22 cellular contexts compared by ENCODE assay signal in genomic region chr13:95500136-95500718, GRCh38. TPM values are rescaled to one million over a fixed set of nuclear protein-coding genes. Genes with fewer than 3 reads are reported as not detected.
A peak's percentile ranks its signal among the peaks of the same experiment; 100 is the strongest.
DNase-seq lines count a peak whose midpoint lies in the region; ATAC-seq and TF ChIP-seq lines count a peak whose summit lies in the region.
"Had no signal": no experiment of that assay in that cellular context is flagged by ENCODE, and none has a peak within 500 bp of the region (broad histone marks: within the 10 kb centered on the region; RNA-seq: fewer than 3 reads in every experiment).

No MANE protein-coding gene starts in this region.

- H3F3A ChIP-seq in GM23338 (replicated peaks; ENCODE audit: low read depth) = no peaks in the 10 kb centered on the region

- peaks cover 10% of the 10 kb centered on the region; the same call in 1 of the 3 replicates for H3K36me3 Mint-ChIP-seq in GM23338 (ENCODE audit: low read depth)
- H3K36me3 Mint-ChIP-seq in activated T-helper 2 cell treated with anti-CD3 and anti-CD28 coated beads, Interferon-gamma antibody, Interleukin-2, Interleukin-4, amounts not matched to agents 10 μg/mL and 5 μg/mL and 100 μg/mL, durations not matched to agents 14 hours and 24 hours and 36 hours (ENCODE audit: low read depth) = no peaks in the 10 kb centered on the region

- H4K5ac ChIP-seq in mesendoderm (ENCODE audit: low read length) = no peak overlapping the region

- H2BK15ac ChIP-seq in mesendoderm (replicated peaks; ENCODE audit: low read depth) = no peak overlapping the region

- H3K27me3 ChIP-seq in GM23338 (ENCODE audit: insufficient read depth) (no peaks in the 10 kb centered on the region), NT2/D1 (ENCODE audit: insufficient read depth, insufficient read length) (no peaks in the 10 kb centered on the region), mesendoderm (ENCODE audit: insufficient read depth, low read length, poor library complexity) (no peaks in the 10 kb centered on the region)
- H3K27me3 ChIP-seq: SJCRH30 had no signal

- H2AFZ ChIP-seq in GM23338 = peak overlapping the region; percentile 0; the same call in 1 of the 2 replicates

- H3K4me2 ChIP-seq in GM23338 = 0 out of 2 replicates have a peak overlapping the region, but pooled peaks have one; percentile 17
- no peak overlapping the region for H3K4me2 ChIP-seq in mesendoderm (ENCODE audit: low read length)
- H3K4me2 ChIP-seq: A549 had no signal

- TF ChIP-seq CTCF in GM23338 (conservative IDR thresholded peaks at IDR 0.05; ENCODE audit: low read depth in 2 of 2) = no peak
- no peak for TF ChIP-seq CTCF in epithelial cell of esophagus (IDR thresholded peaks at IDR 0.05; ENCODE audit: insufficient read depth, low read depth, low read length, missing control alignments)

- H3K9me2 ChIP-seq in GM23338 (ENCODE audit: insufficient read depth) = no peaks in the 10 kb centered on the region

- no peak overlapping the region for H3K56ac ChIP-seq in mesendoderm (ENCODE audit: low read length)

- no peaks in the 10 kb centered on the region for H4K20me1 ChIP-seq in GM23338 (replicated peaks; ENCODE audit: insufficient read depth)

- H3K79me1 ChIP-seq in mesendoderm (ENCODE audit: low read length) = no peaks in the 10 kb centered on the region

- H3K4me3 ChIP-seq in GM23338 = no peak overlapping the region
- H3K4me3 ChIP-seq in NT2/D1 (ENCODE audit: insufficient read length, low read depth) = no peak overlapping the region
- H3K4me3 ChIP-seq in epithelial cell of esophagus (ENCODE audit: low read length) = no peak overlapping the region
- H3K4me3 ChIP-seq in mesendoderm (ENCODE audit: low read length) = no peak overlapping the region
- H3K4me3 ChIP-seq: A549, SJCRH30 had no signal

- H3K23ac ChIP-seq in mesendoderm (ENCODE audit: low read length) = no peak overlapping the region

- H3K4me3 Mint-ChIP-seq in GM23338 = no peak overlapping the region
- no peak overlapping the region for H3K4me3 Mint-ChIP-seq in activated T-helper 2 cell treated with anti-CD3 and anti-CD28 coated beads, Interferon-gamma antibody, Interleukin-2, Interleukin-4, amounts not matched to agents 10 μg/mL and 5 μg/mL and 100 μg/mL, durations not matched to agents 14 hours and 24 hours and 36 hours (ENCODE audit: low read depth)
- H3K4me3 Mint-ChIP-seq: CD4-positive, alpha-beta T cell had no signal

- H3K18ac ChIP-seq in mesendoderm (ENCODE audit: low read length) = no peak overlapping the region

- H3K4me1 Mint-ChIP-seq in GM23338 = peaks cover 12% of the 10 kb centered on the region
- H3K4me1 Mint-ChIP-seq in activated T-helper 2 cell treated with anti-CD3 and anti-CD28 coated beads, Interferon-gamma antibody, Interleukin-2, Interleukin-4, amounts not matched to agents 10 μg/mL and 5 μg/mL and 100 μg/mL, durations not matched to agents 14 hours and 24 hours and 36 hours (ENCODE audit: low read depth) = no peaks in the 10 kb centered on the region

- intact Hi-C loops in activated T-helper 2 cell treated with anti-CD3 and anti-CD28 coated beads, Interferon-gamma antibody, Interleukin-2, Interleukin-4, amounts not matched to agents 10 μg/mL and 5 μg/mL and 100 μg/mL, durations not matched to agents 14 hours and 24 hours and 36 hours (cut with micrococcal nuclease) = no loop called here

- WGBS in mesendoderm (ENCODE audit: extremely low coverage, insufficient coverage, low lambda C conversion rate) = no CpG with 5 or more reads among the region's 5 CpGs

- ATAC-seq in GM23338 (peak; percentile 85), HG03354 (IDR thresholded peaks at IDR 0.05; ENCODE audit: poor library complexity, severe bottlenecking, unreplicated experiment) (no peak), GM21528 (IDR thresholded peaks at IDR 0.05; ENCODE audit: low FRiP score, unreplicated experiment) (no peak), HG02588 (IDR thresholded peaks at IDR 0.05; ENCODE audit: unreplicated experiment) (no peak)
- ATAC-seq: A549, HCT116, HepG2, Panc1 had no signal

- H3K27ac Mint-ChIP-seq in GM23338 = no peak overlapping the region
- no peak overlapping the region for H3K27ac Mint-ChIP-seq in activated T-helper 2 cell treated with anti-CD3 and anti-CD28 coated beads, Interferon-gamma antibody, Interleukin-2, Interleukin-4, amounts not matched to agents 10 μg/mL and 5 μg/mL and 100 μg/mL, durations not matched to agents 14 hours and 24 hours and 36 hours
- H3K27ac Mint-ChIP-seq: CD4-positive, alpha-beta T cell had no signal

- H3K4ac ChIP-seq in mesendoderm (ENCODE audit: low read depth, low read length) = no peak overlapping the region

- H3K79me2 ChIP-seq in GM23338 (replicated peaks; ENCODE audit: insufficient read depth) (no peaks in the 10 kb centered on the region), mesendoderm (ENCODE audit: control insufficient read depth, insufficient read depth, low read length) (no peaks in the 10 kb centered on the region)

- H4K8ac ChIP-seq in mesendoderm (ENCODE audit: low read depth, low read length) = no peak overlapping the region

- H3K36me3 ChIP-seq in GM23338 (ENCODE audit: insufficient read depth) (no peaks in the 10 kb centered on the region), NT2/D1 (ENCODE audit: insufficient read depth, insufficient read length, low read length) (no peaks in the 10 kb centered on the region), mesendoderm (ENCODE audit: control insufficient read depth, insufficient read depth, low read length) (no peaks in the 10 kb centered on the region)
- H3K36me3 ChIP-seq: SJCRH30 had no signal

- H3K27ac ChIP-seq in GM23338 (ENCODE audit: low read depth) (no peak overlapping the region), mesendoderm (ENCODE audit: low read depth, low read length) (no peak overlapping the region)
- H3K27ac ChIP-seq: A549, SJCRH30 had no signal

- no peak overlapping the region for H2AK5ac ChIP-seq in mesendoderm (ENCODE audit: low read length)

- peaks cover 15% of the 10 kb centered on the region; the same call in 1 of the 2 replicates for H3K4me1 ChIP-seq in GM23338 (ENCODE audit: insufficient read depth)
- H3K4me1 ChIP-seq in NT2/D1 (ENCODE audit: insufficient read depth, insufficient read length) = peaks cover 5% of the 10 kb centered on the region
- H3K4me1 ChIP-seq in mesendoderm (ENCODE audit: control insufficient read depth, low read depth, low read length) = no peaks in the 10 kb centered on the region
- H3K4me1 ChIP-seq: SJCRH30 had no signal

- H3K9me3 Mint-ChIP-seq in GM23338 = peaks cover 12% of the 10 kb centered on the region
- no peaks in the 10 kb centered on the region for H3K9me3 Mint-ChIP-seq in activated T-helper 2 cell treated with anti-CD3 and anti-CD28 coated beads, Interferon-gamma antibody, Interleukin-2, Interleukin-4, amounts not matched to agents 10 μg/mL and 5 μg/mL and 100 μg/mL, durations not matched to agents 14 hours and 24 hours and 36 hours

- H2BK120ac ChIP-seq in mesendoderm (ENCODE audit: low read depth, low read length) = no peak overlapping the region

- no peak overlapping the region for H2BK5ac ChIP-seq in mesendoderm (ENCODE audit: low read length)

- peaks cover 3% of the 10 kb centered on the region for H3K27me3 Mint-ChIP-seq in GM23338 (ENCODE audit: insufficient read depth, low read depth, poor library complexity)
- peaks cover 3% of the 10 kb centered on the region for H3K27me3 Mint-ChIP-seq in activated T-helper 2 cell treated with anti-CD3 and anti-CD28 coated beads, Interferon-gamma antibody, Interleukin-2, Interleukin-4, amounts not matched to agents 10 μg/mL and 5 μg/mL and 100 μg/mL, durations not matched to agents 14 hours and 24 hours and 36 hours (ENCODE audit: low read depth)

- DNase-seq in GM23338 (ENCODE audit: low spot score) = peak; percentile 60
- peak; percentile 51 for DNase-seq in NT2/D1 (ENCODE audit: low read depth, low spot score)
- peak; percentile 42 for DNase-seq in epithelial cell of esophagus (ENCODE audit: low read depth)
- peak; percentile 37 for DNase-seq in mesendoderm
- DNase-seq in activated T-helper 2 cell treated with anti-CD3 and anti-CD28 coated beads, Interferon-gamma antibody, Interleukin-2, Interleukin-4, amounts not matched to agents 10 μg/mL and 5 μg/mL and 100 μg/mL, durations not matched to agents 14 hours and 24 hours and 36 hours (ENCODE audit: low spot score) = no peak
- DNase-seq: Calu3; CD4-positive, alpha-beta T cell; DMS53; KG1; NCI-H1417; NCI-H187; NCI-H2107; NCI-H526; SJCRH30 had no signal

- H3K9ac ChIP-seq in NT2/D1 (ENCODE audit: insufficient read length, low read depth) (no peak overlapping the region), mesendoderm (ENCODE audit: low read length) (no peak overlapping the region)

- peaks cover 25% of the 10 kb centered on the region; the same call in 1 of the 2 replicates for H3K9me3 ChIP-seq in NT2/D1 (ENCODE audit: insufficient read depth, low read length)
- H3K9me3 ChIP-seq: SJCRH30 had no signal

TF ChIP-seq in GM23338, 12 proteins besides CTCF, POLR2A, EP300 and RAD21:
- no peak for TF ChIP-seq NANOG (IDR thresholded peaks at IDR 0.05; ENCODE audit: borderline replicate concordance)
- no peak for TF ChIP-seq CREB1 (CRISPR knock-in tag; IDR thresholded peaks at IDR 0.05; ENCODE audit: low read depth)

RNA-seq across cellular contexts. Expression of gene CLDN10, which starts 52.3 kb away (rescaled TPM):
- total RNA-seq in GM23338 (2014; rRNA removed; shearing (Covaris generic)) = 34.7 and 35.7 TPM in 2 replicates
- polyA plus RNA-seq in GM23338 (2016; fragmentation: Nextera tagmentation; extraction: Ambion mirVana) = 65.9 and 69.1 TPM in 2 replicates
- polyA plus RNA-seq in mesendoderm (2013, experiment 1 of 2) = 29.9 TPM
- 30.4 TPM for polyA plus RNA-seq in mesendoderm (2013, experiment 2 of 2)
- total RNA-seq in activated T-helper 2 cell treated with anti-CD3 and anti-CD28 coated beads, Interferon-gamma antibody, Interleukin-2, Interleukin-4, amounts not matched to agents 10 μg/mL and 5 μg/mL and 100 μg/mL, durations not matched to agents 14 hours and 24 hours and 36 hours = not detected in 2 replicates
- total RNA-seq: CD4-positive, alpha-beta T cell; HepG2; SJCRH30 had no signal
- polyA plus RNA-seq: BJ, HepG2 had no signal

Comparison
In these comparisons a context has a peak if more than half of its experiments do, and no peak if none do; other contexts are left out.
1. RNA of gene CLDN10, which starts 52.3 kb away (total RNA-seq): 34.7 to 35.7 TPM in GM23338; not detected in activated T-helper 2 cell treated with anti-CD3 and anti-CD28 coated beads, Interferon-gamma antibody, Interleukin-2, Interleukin-4, amounts not matched to agents 10 μg/mL and 5 μg/mL and 100 μg/mL, durations not matched to agents 14 hours and 24 hours and 36 hours; every median in the first group is over 10 times any median in the second.